Comparison of ENCODE assay signal across 8 cellular contexts in genomic region chr3:42013652-42014442, GRCh38. TPM values are rescaled to one million over a fixed set of nuclear protein-coding genes. Genes with fewer than 3 reads are reported as not detected.
DNase-seq lines count a peak whose midpoint lies in the region; ATAC-seq and TF ChIP-seq lines count a peak whose summit lies in the region.

No MANE protein-coding gene starts in this region.

- peaks cover 10% of the 10 kb centered on the region for H3K27me3 Mint-ChIP-seq in GM23338 (ENCODE audit: insufficient read depth, low read depth, poor library complexity)

- H3K4me1 Mint-ChIP-seq in GM23338: peaks cover 19% of the 10 kb centered on the region

- H3K4me2 ChIP-seq in GM23338 (peak overlapping the region; percentile 93), OCI-LY3 (ENCODE audit: low read length) (peak overlapping the region; percentile 87)

- DNase-seq in GM23338 (ENCODE audit: low spot score) (peak; percentile 50), right atrium auricular region (ENCODE audit: low spot score) (no peak), gastrocnemius medialis (peak; percentile 10 to 65), occipital lobe (lab: John Stamatoyannopoulos, UW) (no peak)
- DNase-seq in activated naive CD4-positive, alpha-beta T cell treated with anti-CD3 and anti-CD28 coated beads, Interleukin-2, amount 50 U/mL, for 16 hours: peak; percentile 48

- H3K27me3 ChIP-seq in GM23338 (ENCODE audit: insufficient read depth) (peaks cover 24% of the 10 kb centered on the region), OCI-LY3 (ENCODE audit: low read depth, low read length) (no peaks in the 10 kb centered on the region), right atrium auricular region (no peaks in the 10 kb centered on the region), gastrocnemius medialis (no peaks in the 10 kb centered on the region)

- H2AFZ ChIP-seq in GM23338: 0 out of 2 replicates have a peak overlapping the region, but pooled peaks have one; percentile 69
- no peak overlapping the region for H2AFZ ChIP-seq in OCI-LY3 (ENCODE audit: low read depth, low read length)

- no peak overlapping the region for H3K27ac Mint-ChIP-seq in GM23338

- H3K4me1 ChIP-seq in ES-I3 (ENCODE audit: insufficient read depth, low read length): 0 out of 2 replicates have a peak, but pooled peaks cover 5% of the 10 kb centered on the region
- peaks cover 22% of the 10 kb centered on the region for H3K4me1 ChIP-seq in GM23338 (ENCODE audit: insufficient read depth)
- H3K4me1 ChIP-seq in OCI-LY3 (ENCODE audit: low read length): peaks cover 73% of the 10 kb centered on the region
- H3K4me1 ChIP-seq in right atrium auricular region: peaks cover 0 to 42% of the 10 kb centered on the region in 2 donors
- H3K4me1 ChIP-seq in gastrocnemius medialis: peaks cover 22 to 30% of the 10 kb centered on the region in 2 donors

- no peaks in the 10 kb centered on the region; the same call in 2 of the 3 replicates for H3K9me3 Mint-ChIP-seq in GM23338

- intact Hi-C loops in gastrocnemius medialis (cut with DNase I; ENCODE audit: low total_unique reads): loop anchor here (1.0 to 10.0 kb wide), 4 partner anchors 52 to 211 kb away; partner anchors contain the start of gene ULK4

- ATAC-seq in GM23338 (peak; percentile 30), gastrocnemius medialis (peak; percentile 51 to 55), HG02763 (IDR thresholded peaks at IDR 0.05; ENCODE audit: unreplicated experiment) (no peak)

- TF ChIP-seq POLR2A in gastrocnemius medialis (IDR thresholded peaks at IDR 0.05): peak in 1 of 2 donors; percentile 62

- TF ChIP-seq CTCF in GM23338 (conservative IDR thresholded peaks at IDR 0.05; ENCODE audit: low read depth in 2 of 2) (peak in 1 of 2 experiments; percentile 15; a peak in 1 of 4 replicates), OCI-LY3 (IDR thresholded peaks at IDR 0.05; ENCODE audit: low read depth, low read length) (no peak; the same call in 1 of the 2 replicates), right atrium auricular region (IDR thresholded peaks at IDR 0.05) (peak in 1 of 2 donors; percentile 49), gastrocnemius medialis (IDR thresholded peaks at IDR 0.05 in 4 of 5, conservative IDR thresholded peaks at IDR 0.05 in 1 of 5) (peak in 2 of 5 experiments; percentile 22 to 29)

- no peaks in the 10 kb centered on the region for H3K9me2 ChIP-seq in GM23338 (ENCODE audit: insufficient read depth)

- H3K9ac ChIP-seq in ES-I3 (ENCODE audit: low read depth, low read length) (peak overlapping the region; percentile 90), OCI-LY3 (ENCODE audit: low read length) (peak overlapping the region; percentile 93)

- no peaks in the 10 kb centered on the region; the same call in 1 of the 2 replicates for H3F3A ChIP-seq in GM23338 (replicated peaks; ENCODE audit: low read depth)

- H4K20me1 ChIP-seq in GM23338 (replicated peaks; ENCODE audit: insufficient read depth) (no peaks in the 10 kb centered on the region; the same call in 1 of the 2 replicates), OCI-LY3 (ENCODE audit: insufficient read depth, low read length) (peaks cover 43% of the 10 kb centered on the region)

- H3K4me3 ChIP-seq in GM23338: peak overlapping the region; percentile 83
- peak overlapping the region; percentile 89 for H3K4me3 ChIP-seq in OCI-LY3 (ENCODE audit: low read length)
- peak overlapping the region; percentile 88 to 94 for H3K4me3 ChIP-seq in right atrium auricular region
- H3K4me3 ChIP-seq in gastrocnemius medialis: peak overlapping the region; percentile 70 to 86 (median 78)

- H3K4me3 Mint-ChIP-seq in GM23338: peak overlapping the region; percentile 84

- no peaks in the 10 kb centered on the region for H3K36me3 ChIP-seq in ES-I3 (ENCODE audit: insufficient read depth, low read length)
- no peaks in the 10 kb centered on the region for H3K36me3 ChIP-seq in GM23338 (ENCODE audit: insufficient read depth)
- peaks cover 14% of the 10 kb centered on the region for H3K36me3 ChIP-seq in OCI-LY3 (replicated peaks; ENCODE audit: low read depth, low read length)
- no peaks in the 10 kb centered on the region for H3K36me3 ChIP-seq in right atrium auricular region
- no peaks in the 10 kb centered on the region for H3K36me3 ChIP-seq in gastrocnemius medialis

- H3K27ac ChIP-seq in GM23338 (ENCODE audit: low read depth) (no peak overlapping the region), OCI-LY3 (ENCODE audit: low read length) (peak overlapping the region; percentile 80), right atrium auricular region (peak overlapping the region; percentile 90 to 96), gastrocnemius medialis (peak overlapping the region; percentile 86 to 92 (median 90))

- H3K9me3 ChIP-seq in ES-I3 (ENCODE audit: control insufficient read depth, insufficient read depth, low read length): no peaks in the 10 kb centered on the region
- no peaks in the 10 kb centered on the region for H3K9me3 ChIP-seq in OCI-LY3 (ENCODE audit: insufficient read depth, low read length)
- no peaks in the 10 kb centered on the region for H3K9me3 ChIP-seq in right atrium auricular region
- H3K9me3 ChIP-seq in gastrocnemius medialis: no peaks in the 10 kb centered on the region

- H3K79me2 ChIP-seq in GM23338 (replicated peaks; ENCODE audit: insufficient read depth) (peaks cover 49% of the 10 kb centered on the region), OCI-LY3 (ENCODE audit: low read length) (peaks cover 57% of the 10 kb centered on the region)

- in situ Hi-C loops in gastrocnemius medialis (cut with MboI; ENCODE audit: low sequenced_read_pairs in 4 of 4): loop anchor here in 3 of 4 donors (5.0 to 25.0 kb wide), 4 partner anchors 78 to 173 kb away; partner anchors contain the start of gene TRAK1 (in 2 of the 3)

- no peaks in the 10 kb centered on the region; the same call in 2 of the 3 replicates for H3K36me3 Mint-ChIP-seq in GM23338 (ENCODE audit: low read depth)

TF ChIP-seq in GM23338, 12 proteins besides CTCF, POLR2A, EP300 and RAD21 (continues in another document):
- no peak for TF ChIP-seq ETS1 (IDR thresholded peaks at IDR 0.05)
- no peak for TF ChIP-seq ZNF331 (CRISPR knock-in tag; IDR thresholded peaks at IDR 0.05; ENCODE audit: low read depth)
- no peak for TF ChIP-seq STAT1 (IDR thresholded peaks at IDR 0.05; ENCODE audit: unreplicated experiment)
- no peak for TF ChIP-seq EZH2phosphoT487 (IDR thresholded peaks at IDR 0.05; ENCODE audit: unreplicated experiment)
- TF ChIP-seq CREB1 (CRISPR knock-in tag; IDR thresholded peaks at IDR 0.05; ENCODE audit: low read depth): no peak
- no peak for TF ChIP-seq EZH2 (IDR thresholded peaks at IDR 0.05; ENCODE audit: low read depth, unreplicated experiment)

RNA-seq across cellular contexts. Expression of gene ULK4, which starts 51.9 kb away (rescaled TPM):
- 14.3 and 41.4 TPM in 2 replicates for total RNA-seq in GM23338 (2014; rRNA removed; shearing (Covaris generic))
- 12.5 and 20.8 TPM in 2 replicates for polyA plus RNA-seq in GM23338 (2016; fragmentation: Nextera tagmentation; extraction: Ambion mirVana)
- 10 to 100 TPM in 1 of 2 donors, 1 to 10 TPM in 1; 7.1 to 10.1 TPM for total RNA-seq in right atrium auricular region
- 1 to 10 TPM; 2.0 to 3.0 (median 2.3) TPM for total RNA-seq in gastrocnemius medialis
- 21.1 TPM for total RNA-seq in occipital lobe

Comparison
In these comparisons a context has a peak if more than half of its experiments do, and no peak if none do; other contexts are left out.
1. DNase-seq: peak in GM23338 (single experiment), activated naive CD4-positive, alpha-beta T cell treated with anti-CD3 and anti-CD28 coated beads, Interleukin-2, amount 50 U/mL, for 16 hours (single experiment) and gastrocnemius medialis (2 of 2); none in right atrium auricular region (single experiment) and occipital lobe (single experiment).
2. Peak in every context shown above with its lines, with median percentiles within 50 percentile points of each other: H3K4me3 ChIP-seq.